Comparison of ENCODE assay signal across 28 cellular contexts in genomic region chr2:234394450-234394849, GRCh38.
A peak's percentile ranks its signal among the peaks of the same experiment; 100 is the strongest.
DNase-seq lines count a peak whose midpoint lies in the region; ATAC-seq and TF ChIP-seq lines count a peak whose summit lies in the region.
"Had no signal": no experiment of that assay in that cellular context is flagged by ENCODE, and none has a peak within 500 bp of the region (broad histone marks: within the 10 kb centered on the region; RNA-seq: fewer than 3 reads in every experiment).

No MANE protein-coding gene starts in this region.

- peak overlapping the region; percentile 80 for H3K4me3 ChIP-seq in CD4-positive, CD25-positive, alpha-beta regulatory T cell (ENCODE audit: low read depth, low read length)
- H3K4me3 ChIP-seq in CD4-positive, alpha-beta memory T cell (ENCODE audit: low read length in 2 of 2) = no peak overlapping the region
- H3K4me3 ChIP-seq: GM12878, mucosa of descending colon, neural progenitor cell, SK-N-MC, upper lobe of left lung had no signal

- H3K4me1 ChIP-seq in CD4-positive, CD25-positive, alpha-beta regulatory T cell (ENCODE audit: control insufficient read depth, insufficient read depth, low read length, poor library complexity, severe bottlenecking) = peaks cover 43% of the 10 kb centered on the region
- peaks cover 61% of the 10 kb centered on the region for H3K4me1 ChIP-seq in CD4-positive, alpha-beta memory T cell (ENCODE audit: insufficient read depth, low read length)
- H3K4me1 ChIP-seq: parathyroid adenoma, upper lobe of left lung had no signal

- peak; percentile 41 to 42 for ATAC-seq in CD4-positive, CD25-positive, alpha-beta regulatory T cell (ENCODE audit: low read depth in 2 of 2)
- peak; percentile 38 for ATAC-seq in activated CD8-positive, alpha-beta T cell treated with anti-CD3 and anti-CD28 coated beads for 36 hours
- ATAC-seq in HG03571 (IDR thresholded peaks at IDR 0.05; ENCODE audit: unreplicated experiment) = no peak
- ATAC-seq: GM12878, left cardiac atrium, mucosa of descending colon had no signal

- peak in 1 of 3 donors; percentile 36 for DNase-seq in CD4-positive, CD25-positive, alpha-beta regulatory T cell
- DNase-seq in CD4-positive, alpha-beta memory T cell = no peak
- DNase-seq in activated CD8-positive, alpha-beta T cell treated with anti-CD3 and anti-CD28 coated beads for 36 hours = peak; percentile 21
- DNase-seq in glutamatergic neuron (no peak), cerebellar nuclear complex (lab: John Stamatoyannopoulos, UW) (no peak), iPS-NIHi7 (ENCODE audit: extremely low spot score) (no peak)
- DNase-seq: activated CD4-positive, alpha-beta T cell treated with anti-CD3 and anti-CD28 coated beads for 48 hours; activated CD8-positive, alpha-beta memory T cell treated with anti-CD3 and anti-CD28 coated beads, Interleukin-2, amount 50 U/mL, for 48 hours; activated gamma-delta T cell; aorta; C1 segment of cervical spinal cord; caudate nucleus; Karpas-422; left cardiac atrium; mucosa of descending colon; MV-4-11; NCI-H1694 treated with DMSO at 0.1 percent for 48 hours; NCI-H510A; OCI-M1; small intestine; upper lobe of left lung had no signal

- H3K36me3 Mint-ChIP-seq in CD4-positive, CD25-positive, alpha-beta regulatory T cell = peaks cover 4% of the 10 kb centered on the region
- H3K36me3 Mint-ChIP-seq in CD4-positive, alpha-beta memory T cell = no peaks in the 10 kb centered on the region
- no peaks in the 10 kb centered on the region for H3K36me3 Mint-ChIP-seq in activated CD8-positive, alpha-beta T cell treated with anti-CD3 and anti-CD28 coated beads for 36 hours (ENCODE audit: low read depth)
- no peaks in the 10 kb centered on the region for H3K36me3 Mint-ChIP-seq in glutamatergic neuron (ENCODE audit: unreplicated experiment)
- H3K36me3 Mint-ChIP-seq: neural progenitor cell had no signal

- intact Hi-C loops in CD4-positive, alpha-beta memory T cell (cut with micrococcal nuclease) = loop anchor here (5.0 kb wide), 1 partner anchor 58 kb away; no protein-coding TSS in a partner anchor
- intact Hi-C loops in activated CD8-positive, alpha-beta T cell treated with anti-CD3 and anti-CD28 coated beads for 36 hours (cut with micrococcal nuclease) = no loop called here

- no peaks in the 10 kb centered on the region for H3K9me3 ChIP-seq in CD4-positive, CD25-positive, alpha-beta regulatory T cell (ENCODE audit: control insufficient read depth in 2 of 2, low read length in 2 of 2)
- no peaks in the 10 kb centered on the region for H3K9me3 ChIP-seq in CD4-positive, alpha-beta memory T cell (ENCODE audit: control insufficient read depth in 1 of 2, low read length in 2 of 2)
- H3K9me3 ChIP-seq: mucosa of descending colon, upper lobe of left lung had no signal

- H3K27ac Mint-ChIP-seq in CD4-positive, CD25-positive, alpha-beta regulatory T cell = peak overlapping the region; percentile 90 to 97 (median 96)
- peak overlapping the region; percentile 83 to 96 (median 94) for H3K27ac Mint-ChIP-seq in CD4-positive, alpha-beta memory T cell
- peak overlapping the region; percentile 58 for H3K27ac Mint-ChIP-seq in activated CD8-positive, alpha-beta T cell treated with anti-CD3 and anti-CD28 coated beads for 36 hours
- peak overlapping the region; percentile 35 for H3K27ac Mint-ChIP-seq in glutamatergic neuron (ENCODE audit: unreplicated experiment)
- H3K27ac Mint-ChIP-seq: dendritic cell treated with granulocyte-macrophage colony-stimulating factor and Interleukin-4, amounts not matched to agents 40 ng/mL and 50 ng/mL, for 4 days; neural progenitor cell had no signal

- no peaks in the 10 kb centered on the region for H3K27me3 ChIP-seq in CD4-positive, CD25-positive, alpha-beta regulatory T cell (ENCODE audit: control insufficient read depth, insufficient read depth, low read length)
- H3K27me3 ChIP-seq in CD4-positive, alpha-beta memory T cell (ENCODE audit: insufficient read depth, low read length) = no peaks in the 10 kb centered on the region
- H3K27me3 ChIP-seq: neural progenitor cell, upper lobe of left lung had no signal

- H3K9me3 Mint-ChIP-seq in CD4-positive, CD25-positive, alpha-beta regulatory T cell = peaks cover 0 to 3% (median 0%) of the 10 kb centered on the region in 7 donors
- peaks cover 0 to 3% (median 0%) of the 10 kb centered on the region in 8 donors for H3K9me3 Mint-ChIP-seq in CD4-positive, alpha-beta memory T cell
- H3K9me3 Mint-ChIP-seq in activated CD8-positive, alpha-beta T cell treated with anti-CD3 and anti-CD28 coated beads for 36 hours = no peaks in the 10 kb centered on the region
- peaks cover 4% of the 10 kb centered on the region for H3K9me3 Mint-ChIP-seq in glutamatergic neuron (ENCODE audit: unreplicated experiment)
- H3K9me3 Mint-ChIP-seq: dendritic cell treated with granulocyte-macrophage colony-stimulating factor and Interleukin-4, amounts not matched to agents 40 ng/mL and 50 ng/mL, for 4 days had no signal

- H3K36me3 ChIP-seq in CD4-positive, CD25-positive, alpha-beta regulatory T cell (ENCODE audit: control insufficient read depth, insufficient read depth, low read length) = no peaks in the 10 kb centered on the region
- no peaks in the 10 kb centered on the region for H3K36me3 ChIP-seq in CD4-positive, alpha-beta memory T cell (ENCODE audit: insufficient read depth, low read length)
- H3K36me3 ChIP-seq: neural progenitor cell, upper lobe of left lung had no signal

- no peak for TF ChIP-seq CTCF in activated CD8-positive, alpha-beta T cell treated with anti-CD3 and anti-CD28 coated beads for 36 hours (IDR thresholded peaks at IDR 0.05)
- no peak for TF ChIP-seq CTCF in glutamatergic neuron (IDR thresholded peaks at IDR 0.05; ENCODE audit: partially characterized antibody, unreplicated experiment)

- no peaks in the 10 kb centered on the region for H3K27me3 Mint-ChIP-seq in CD4-positive, CD25-positive, alpha-beta regulatory T cell
- no peaks in the 10 kb centered on the region for H3K27me3 Mint-ChIP-seq in CD4-positive, alpha-beta memory T cell
- no peaks in the 10 kb centered on the region for H3K27me3 Mint-ChIP-seq in activated CD8-positive, alpha-beta T cell treated with anti-CD3 and anti-CD28 coated beads for 36 hours
- H3K27me3 Mint-ChIP-seq in glutamatergic neuron (ENCODE audit: unreplicated experiment) = peaks cover 2% of the 10 kb centered on the region

- peak overlapping the region; percentile 66 for H3K27ac ChIP-seq in CD4-positive, CD25-positive, alpha-beta regulatory T cell (ENCODE audit: insufficient read depth, low read length, poor library complexity, severe bottlenecking)
- H3K27ac ChIP-seq in CD4-positive, alpha-beta memory T cell (ENCODE audit: low read depth, low read length) = peak overlapping the region; percentile 46
- H3K27ac ChIP-seq: HL-60, neural progenitor cell, parathyroid adenoma, SK-N-MC, upper lobe of left lung had no signal

- peak overlapping the region in 3 of 4 donors; percentile 79 to 83 (median 80) for H3K4me3 Mint-ChIP-seq in CD4-positive, CD25-positive, alpha-beta regulatory T cell
- peak overlapping the region in 6 of 8 donors; percentile 19 to 90 (median 82) for H3K4me3 Mint-ChIP-seq in CD4-positive, alpha-beta memory T cell
- H3K4me3 Mint-ChIP-seq in activated CD8-positive, alpha-beta T cell treated with anti-CD3 and anti-CD28 coated beads for 36 hours = no peak overlapping the region
- H3K4me3 Mint-ChIP-seq in glutamatergic neuron (ENCODE audit: unreplicated experiment) = no peak overlapping the region
- H3K4me3 Mint-ChIP-seq: dendritic cell treated with granulocyte-macrophage colony-stimulating factor and Interleukin-4, amounts not matched to agents 40 ng/mL and 50 ng/mL, for 4 days; neural progenitor cell had no signal

- POLR2A ChIA-PET in CD4-positive, alpha-beta memory T cell (lab: Charles Lee; ENCODE audit: partially characterized antibody) = interaction anchor here (1.0 to 2.1 kb wide), 5 partner anchors 8 to 106 kb away, joined by 3 to 8 read pairs (median 4); no protein-coding TSS in a partner anchor
- POLR2A ChIA-PET in activated CD8-positive, alpha-beta T cell treated with anti-CD3 and anti-CD28 coated beads for 36 hours (lab: Charles Lee) = no interaction called here

- CTCF ChIA-PET in CD4-positive, alpha-beta memory T cell (lab: Charles Lee; ENCODE audit: partially characterized antibody) = interaction anchor here (1.5 to 2.9 kb wide), 3 partner anchors 11 to 106 kb away, joined by 3 to 7 read pairs (median 6); no protein-coding TSS in a partner anchor
- CTCF ChIA-PET in activated CD8-positive, alpha-beta T cell treated with anti-CD3 and anti-CD28 coated beads for 36 hours (lab: Charles Lee) = interaction anchor here (1.1 kb wide), 1 partner anchor 11 kb away, joined by 3 read pairs; no protein-coding TSS in a partner anchor

- H3K4me1 Mint-ChIP-seq in CD4-positive, CD25-positive, alpha-beta regulatory T cell = peaks cover 29 to 88% (median 47%) of the 10 kb centered on the region in 4 donors
- H3K4me1 Mint-ChIP-seq in CD4-positive, alpha-beta memory T cell = peaks cover 44 to 74% (median 58%) of the 10 kb centered on the region in 4 donors
- peaks cover 53% of the 10 kb centered on the region for H3K4me1 Mint-ChIP-seq in activated CD8-positive, alpha-beta T cell treated with anti-CD3 and anti-CD28 coated beads for 36 hours (ENCODE audit: low read depth)
- H3K4me1 Mint-ChIP-seq in glutamatergic neuron (ENCODE audit: low read depth, unreplicated experiment) = peaks cover 18% of the 10 kb centered on the region

Comparison
In these comparisons a context has a peak if more than half of its experiments do, and no peak if none do; other contexts are left out.
1. H3K27ac Mint-ChIP-seq: peak in every context shown above with its lines; median percentile 96 in CD4-positive, CD25-positive, alpha-beta regulatory T cell; 94 in CD4-positive, alpha-beta memory T cell; 58 in activated CD8-positive, alpha-beta T cell treated with anti-CD3 and anti-CD28 coated beads for 36 hours; 35 in glutamatergic neuron.
2. H3K4me3 Mint-ChIP-seq: peak in CD4-positive, CD25-positive, alpha-beta regulatory T cell (3 of 4) and CD4-positive, alpha-beta memory T cell (6 of 8); none in activated CD8-positive, alpha-beta T cell treated with anti-CD3 and anti-CD28 coated beads for 36 hours (single experiment) and glutamatergic neuron (single experiment).